11 cellular contexts compared by ENCODE assay signal in the genomic region with DNA sequence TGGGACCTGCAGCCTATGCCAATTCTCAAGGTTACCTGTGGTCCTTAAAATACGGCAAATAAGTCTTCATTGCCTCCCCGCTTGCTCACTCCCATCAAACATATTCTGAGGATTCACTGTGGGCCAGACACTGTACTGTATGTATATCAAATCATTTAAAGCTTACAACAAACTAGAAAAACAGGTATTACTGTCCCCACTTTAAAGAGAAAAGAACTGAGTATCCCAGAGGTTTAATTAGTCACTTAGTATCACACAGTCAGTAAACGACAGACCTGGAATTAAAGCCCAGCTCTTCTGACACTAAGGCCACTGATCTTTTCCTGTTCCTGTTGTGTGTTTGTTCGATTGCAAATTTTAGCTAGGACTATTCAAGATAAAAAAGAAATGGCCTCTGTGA.
"Had no signal": no experiment of that assay in that cellular context is flagged by ENCODE, and none has a peak within 500 bp of the region (broad histone marks: within the 10 kb centered on the region; RNA-seq: fewer than 3 reads in every experiment).

No MANE protein-coding gene starts in this region.

- H3K36me3 ChIP-seq: HAP-1 had no signal

- H3K27ac ChIP-seq: GM23248 had no signal

- ATAC-seq: GM23338, HCT116 had no signal

- H2AFZ ChIP-seq: GM23248, GM23338 had no signal

- H3K4me3 ChIP-seq: GM23248, GM23338, HAP-1 had no signal

- H3K9me3 Mint-ChIP-seq: GM23338, H9 had no signal

- FAIRE-seq: H1, H54 had no signal

- H3K9me3 ChIP-seq: HAP-1 had no signal

- H3K4me2 ChIP-seq: GM23338 had no signal

- H3K4me1 ChIP-seq: HAP-1 had no signal

- H3K27ac Mint-ChIP-seq: GM23338, H9, HFFc6 had no signal

- H3K4me3 Mint-ChIP-seq: GM23338, H9, HFFc6 had no signal

- H3K4me1 Mint-ChIP-seq: GM23338 had no signal

- DNase-seq: GM23248, GOT3, H7, H9, HCEC 1CT, HFFc6 had no signal
